Comparison of ENCODE assay signal across 22 cellular contexts in the genomic region with DNA sequence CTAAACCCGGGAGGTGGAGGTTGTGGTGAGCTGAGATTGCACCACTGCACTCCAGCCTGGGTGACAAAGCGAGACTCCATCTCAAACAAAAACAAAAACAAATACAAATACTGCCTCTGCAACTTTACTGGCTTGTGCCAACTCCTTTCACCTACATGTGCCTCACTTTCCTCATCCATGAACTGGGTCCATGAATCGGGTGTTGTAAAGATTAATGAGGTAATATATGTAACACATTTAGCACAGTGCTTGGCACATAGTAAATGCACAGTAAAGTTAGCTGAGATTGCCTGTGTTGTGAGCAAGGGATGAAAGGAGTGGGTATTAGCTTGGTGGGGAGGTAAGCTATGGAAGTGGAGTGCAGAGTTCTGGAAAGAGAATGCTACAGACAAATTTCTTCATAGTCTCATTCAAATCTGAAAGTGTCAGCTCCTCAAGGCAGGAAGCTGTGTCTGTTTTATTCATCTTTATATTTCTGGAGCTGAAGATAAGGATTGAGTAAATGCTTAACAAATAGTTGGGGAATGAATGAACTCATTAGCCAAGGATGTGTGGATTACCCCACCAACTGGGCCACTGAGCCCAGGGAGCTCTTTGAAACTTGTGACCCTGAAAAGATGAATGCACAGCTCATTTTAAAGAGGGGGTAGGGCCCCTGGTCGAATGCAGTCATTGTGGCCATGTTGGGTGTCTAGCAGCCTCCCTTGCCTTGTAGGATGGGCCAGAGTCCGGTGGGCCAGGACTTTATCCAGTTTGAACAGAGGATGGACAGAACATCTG. TPM values are rescaled to one million over a fixed set of nuclear protein-coding genes. Genes with fewer than 3 reads are reported as not detected.
DNase-seq lines count a peak whose midpoint lies in the region; ATAC-seq, FAIRE-seq and TF ChIP-seq lines count a peak whose summit lies in the region.
"Had no signal": no experiment of that assay in that cellular context is flagged by ENCODE, and none has a peak within 500 bp of the region (broad histone marks: within the 10 kb centered on the region; RNA-seq: fewer than 3 reads in every experiment).

No MANE protein-coding gene starts in this region.

- H3K9ac ChIP-seq in HepG2 (ENCODE audit: insufficient read depth, low read depth, low read length), result no peak overlapping the region

- H3K4me1 Mint-ChIP-seq in nephron progenitor cell, result no peaks in the 10 kb centered on the region
- H3K4me1 Mint-ChIP-seq: mesothelial cell of epicardium had no signal

- H3K27me3 ChIP-seq in HepG2 (ENCODE audit: control insufficient read depth in 1 of 2, insufficient read depth in 2 of 2, low read length in 2 of 2) (no peaks in the 10 kb centered on the region; a peak in 1 of 5 replicates), right lobe of liver (no peaks in the 10 kb centered on the region)
- H3K27me3 ChIP-seq in effector memory CD4-positive, alpha-beta T cell (replicated peaks; ENCODE audit: control insufficient read depth, insufficient read depth, low read length, poor library complexity, severe bottlenecking), result no peaks in the 10 kb centered on the region
- H3K27me3 ChIP-seq: SJCRH30, thyroid gland had no signal

- H3K79me2 ChIP-seq in HepG2 (ENCODE audit: insufficient read depth, low read length), result no peaks in the 10 kb centered on the region

- no peaks in the 10 kb centered on the region for H3K36me3 Mint-ChIP-seq in nephron progenitor cell (ENCODE audit: low read depth)
- H3K36me3 Mint-ChIP-seq: CD4-positive, CD25-positive, alpha-beta regulatory T cell; mesothelial cell of epicardium had no signal

- in situ Hi-C loops in HepG2 (cut with HindIII; ENCODE audit: extremely low pct_ligation_motif_present, low pct_unique_long_range_greater_than_20kb) (no loop called here), SK-MEL-5 (cut with HindIII; ENCODE audit: low pct_unique_long_range_greater_than_20kb, low sequenced_read_pairs) (no loop called here)

- peak overlapping the region; percentile 2 for H3K4me2 ChIP-seq in HepG2 (ENCODE audit: low read depth, low read length)

- intact Hi-C loops in HepG2 (cut with micrococcal nuclease; ENCODE audit: unreplicated experiment) (no loop called here), right lobe of liver (cut with DNase I) (no loop called here)

- CTCF ChIA-PET in HepG2 (lab: Yijun Ruan, JAX; ENCODE audit: low intra/inter-chr PET ratio, low total read pairs), result no interaction called here

- no peak; a peak in 1 of 4 replicates for TF ChIP-seq EP300 in HepG2 (IDR thresholded peaks at IDR 0.05; ENCODE audit: low read depth in 2 of 2, low read length in 2 of 2)
- TF ChIP-seq EP300 in HepG2 (CRISPR knock-in tag; IDR thresholded peaks at IDR 0.05; ENCODE audit: borderline replicate concordance), result no peak

- H3K27ac ChIP-seq in HepG2 (ENCODE audit: extremely low read length, insufficient read depth, low read length) (no peak overlapping the region), right lobe of liver (no peak overlapping the region)
- no peak overlapping the region for H3K27ac ChIP-seq in effector memory CD4-positive, alpha-beta T cell (ENCODE audit: insufficient read depth, low read length, poor library complexity, severe bottlenecking)
- H3K27ac ChIP-seq: SJCRH30, thyroid gland had no signal

- TF ChIP-seq POLR2A in HepG2 (IDR thresholded peaks at IDR 0.05; ENCODE audit: insufficient read depth in 1 of 2, low read depth in 2 of 2, low read length in 2 of 2) (no peak), right lobe of liver (IDR thresholded peaks at IDR 0.05) (no peak)

- TF ChIP-seq CTCF in HepG2 (CRISPR knock-in tag; IDR thresholded peaks at IDR 0.05) (no peak), right lobe of liver (IDR thresholded peaks at IDR 0.05) (no peak), nephron progenitor cell (IDR thresholded peaks at IDR 0.05) (no peak)

- no peak overlapping the region for H3K4me3 ChIP-seq in HepG2 (replicated peaks in 1 of 3; ENCODE audit: insufficient read depth in 1 of 3, low read depth in 2 of 3, low read length in 3 of 3)
- no peak overlapping the region for H3K4me3 ChIP-seq in right lobe of liver
- no peak overlapping the region for H3K4me3 ChIP-seq in effector memory CD4-positive, alpha-beta T cell (ENCODE audit: insufficient read depth, low read depth, low read length, poor library complexity, severe bottlenecking)
- H3K4me3 ChIP-seq: SJCRH30, thyroid gland had no signal

- H3K4me3 Mint-ChIP-seq in nephron progenitor cell, result no peak overlapping the region
- H3K4me3 Mint-ChIP-seq: activated naive CD8-positive, alpha-beta T cell; activated T-helper 1 cell treated with anti-CD3 and anti-CD28 coated beads, Interleukin-12 subunit alpha, Interleukin-12 subunit beta, Interleukin-2, Interleukin-4 antibody, amounts not matched to agents 30 ng/mL and 10 ng/mL and 1 ng/mL, durations not matched to agents 14 hours and 24 hours and 36 hours; CD4-positive, CD25-positive, alpha-beta regulatory T cell; mesothelial cell of epicardium; neural crest cell had no signal

- H3K9me3 Mint-ChIP-seq in nephron progenitor cell, result peaks cover 26% of the 10 kb centered on the region

- H3K9me3 ChIP-seq in HepG2 (ENCODE audit: low read length) (peaks cover 8% of the 10 kb centered on the region; the same call in 1 of the 2 replicates), right lobe of liver (no peaks in the 10 kb centered on the region)
- H3K9me3 ChIP-seq in effector memory CD4-positive, alpha-beta T cell (ENCODE audit: control insufficient read depth, low read length), result no peaks in the 10 kb centered on the region
- H3K9me3 ChIP-seq: SJCRH30, thyroid gland had no signal

- no TSS peak for BruUV-seq in HepG2 (replicated peaks; lab: Mats Ljungman, UMichigan)

- ATAC-seq in HepG2, result peak; percentile 73
- no peak for ATAC-seq in right lobe of liver
- ATAC-seq: left colon had no signal

- H3K27ac Mint-ChIP-seq in nephron progenitor cell, result no peak overlapping the region
- H3K27ac Mint-ChIP-seq: activated naive CD8-positive, alpha-beta T cell; activated T-helper 1 cell treated with anti-CD3 and anti-CD28 coated beads, Interleukin-12 subunit alpha, Interleukin-12 subunit beta, Interleukin-2, Interleukin-4 antibody, amounts not matched to agents 30 ng/mL and 10 ng/mL and 1 ng/mL, durations not matched to agents 14 hours and 24 hours and 36 hours; mesothelial cell of epicardium had no signal

- H3K4me1 ChIP-seq in HepG2 (ENCODE audit: insufficient read depth, low read length), result peaks cover 22% of the 10 kb centered on the region
- H3K4me1 ChIP-seq in right lobe of liver, result no peaks in the 10 kb centered on the region
- H3K4me1 ChIP-seq in effector memory CD4-positive, alpha-beta T cell (ENCODE audit: control insufficient read depth, insufficient read depth, low read length, poor library complexity, severe bottlenecking), result no peaks in the 10 kb centered on the region
- H3K4me1 ChIP-seq: SJCRH30, thyroid gland had no signal

- POLR2A ChIA-PET in HepG2 (lab: Yijun Ruan, JAX), result no interaction called here

- H4K20me1 ChIP-seq in HepG2 (ENCODE audit: insufficient read depth, low read length), result no peaks in the 10 kb centered on the region

- peaks cover 14% of the 10 kb centered on the region for H3K27me3 Mint-ChIP-seq in nephron progenitor cell (ENCODE audit: low read depth, poor library complexity)
- H3K27me3 Mint-ChIP-seq: activated naive CD8-positive, alpha-beta T cell had no signal

- no peak for TF ChIP-seq RAD21 in HepG2 (CRISPR knock-in tag; IDR thresholded peaks at IDR 0.05)

- FAIRE-seq in HepG2 (lab: Jason Lieb, UNC), result no peak

- WGBS in HepG2 (ENCODE audit: low lambda C conversion rate), result 10% methylated on average over 3 of the region's 5 CpGs
- 46% methylated on average over 4 of the region's 5 CpGs for WGBS in right lobe of liver (ENCODE audit: insufficient coverage, low coverage, low lambda C conversion rate, missing lambda C conversion rate)

- H3K36me3 ChIP-seq in HepG2 (replicated peaks in 1 of 2; ENCODE audit: control insufficient read depth in 1 of 2, insufficient read depth in 2 of 2, low read length in 2 of 2) (no peaks in the 10 kb centered on the region), right lobe of liver (no peaks in the 10 kb centered on the region)
- H3K36me3 ChIP-seq in effector memory CD4-positive, alpha-beta T cell (ENCODE audit: control insufficient read depth, insufficient read depth, low read length), result no peaks in the 10 kb centered on the region
- H3K36me3 ChIP-seq: SJCRH30, thyroid gland had no signal

- H2AFZ ChIP-seq in HepG2 (ENCODE audit: low read length), result no peak overlapping the region

- DNase-seq in HepG2 (ENCODE audit: low spot score) (peak; percentile 53), right lobe of liver (no peak), SK-MEL-5 (ENCODE audit: low read depth, low spot score) (peak; percentile 48), fibroblast of peridontal ligament (ENCODE audit: extremely low read depth) (peak; percentile 30), UCSD-AML1 (lab: John Stamatoyannopoulos, UW; ENCODE audit: unreplicated experiment) (no peak), nephron progenitor cell (no peak), OCI-M1 (lab: John Stamatoyannopoulos, UW) (no peak)
- no peak for DNase-seq in effector memory CD4-positive, alpha-beta T cell
- DNase-seq: 8988T; activated CD4-positive, CD25-positive, alpha-beta regulatory T cell treated with anti-CD3 and anti-CD28 coated beads, Interleukin-2, amount 50 U/mL, for 72 hours; caudate nucleus; CD4-positive, CD25-positive, alpha-beta regulatory T cell; DMS79; left colon; NCI-H2029; SJCRH30; T-helper 9 cell; thyroid gland had no signal

RNA-seq across cellular contexts. Expression of a gene that starts 7.7 kb away (rescaled TPM):
- total RNA-seq in HepG2 (2016; rRNA removed; fragmentation: Illumina TruSeq; extraction: Trizol) (0.14 and 0.18 TPM in 2 replicates), right lobe of liver (1 to 10 TPM in 1 of 6 experiments, under 1 TPM in 5; 0.31 to 2.7 (median 0.83) TPM)
- under 0.01 and 0.20 TPM in 2 replicates for total RNA-seq in HepG2 (2016; cell fraction: cytosol; rRNA removed; fragmentation: Illumina TruSeq; extraction: Trizol; ENCODE audit: low read depth)
- 0.10 and 0.35 TPM in 2 replicates for total RNA-seq in HepG2 (2016; cell fraction: insoluble cytoplasmic fraction; rRNA removed; fragmentation: Illumina TruSeq; extraction: Trizol)
- total RNA-seq in HepG2 (2016; cell fraction: membrane; rRNA removed; fragmentation: Illumina TruSeq; extraction: Trizol), result 0.21 and 0.28 TPM in 2 replicates
- total RNA-seq in HepG2 (2016; cell fraction: nucleus; rRNA removed; fragmentation: Illumina TruSeq; extraction: Trizol), result 0.22 and 0.28 TPM in 2 replicates
- 0.11 and 0.16 TPM in 2 replicates for polyA plus RNA-seq in HepG2 (2011; rRNA removed)
- 0.08 and 0.15 TPM in 2 replicates for polyA plus RNA-seq in HepG2 (2011; cell fraction: cytosol; rRNA removed)
- polyA plus RNA-seq in HepG2 (2011; cell fraction: nucleus; rRNA removed), result 0.03 and 0.08 TPM in 2 replicates
- 0.09 and 0.12 TPM in 2 replicates for polyA plus RNA-seq in HepG2 (2012)
- 0.03 and 0.06 TPM in 2 replicates for polyA plus RNA-seq in HepG2 (2016; cell fraction: cytosol; fragmentation: Illumina TruSeq; extraction: Trizol; ENCODE audit: low read depth)
- polyA plus RNA-seq in HepG2 (2016; cell fraction: insoluble cytoplasmic fraction; fragmentation: Illumina TruSeq; extraction: Trizol; ENCODE audit: low read depth), result 0.08 and 0.19 TPM in 2 replicates
- polyA plus RNA-seq in HepG2 (2016; cell fraction: membrane; fragmentation: Illumina TruSeq; extraction: Trizol; ENCODE audit: low read depth), result 0.07 and 0.12 TPM in 2 replicates
- 0.34 and 0.37 TPM in 2 replicates for polyA plus RNA-seq in HepG2 (2016; cell fraction: nucleus; fragmentation: Illumina TruSeq; extraction: Trizol; ENCODE audit: insufficient read depth, low read depth)
- 0.42 and 6.4 TPM in 2 replicates for polyA minus RNA-seq in HepG2 (2011; rRNA and poly(A)+ RNA removed; ENCODE audit: low replicate concordance)
- polyA minus RNA-seq in HepG2 (2011; cell fraction: cytosol; rRNA and poly(A)+ RNA removed), result 0.10 and 0.18 TPM in 2 replicates
- 0.12 and 0.13 TPM in 2 replicates for polyA minus RNA-seq in HepG2 (2011; cell fraction: nucleus; rRNA and poly(A)+ RNA removed)
- not detected in 2 replicates for total RNA-seq in SK-MEL-5 (2014; rRNA removed; shearing (Covaris generic))
- polyA plus RNA-seq in SK-MEL-5 (2015; cell fraction: cytosol; rRNA removed), result 0.04 and 0.06 TPM in 2 replicates
- polyA plus RNA-seq in SK-MEL-5 (2015; cell fraction: nucleus; rRNA removed), result 0.03 and 0.04 TPM in 2 replicates
- total RNA-seq: neural crest cell, SJCRH30 had no signal

Comparison
In these comparisons a context has a peak if more than half of its experiments do, and no peak if none do; other contexts are left out.
1. DNase-seq: peak in HepG2 (single experiment), SK-MEL-5 (single experiment) and fibroblast of peridontal ligament (single experiment); none in right lobe of liver (0 of 3), UCSD-AML1 (single experiment), effector memory CD4-positive, alpha-beta T cell (0 of 3), nephron progenitor cell (single experiment) and OCI-M1 (single experiment).